1 cellular context compared by ENCODE assay signal in genomic region chr2:25009954-25010353, GRCh38.
A peak's percentile ranks its signal among the peaks of the same experiment; 100 is the strongest.
TF ChIP-seq lines count a peak whose summit lies in the region.

No MANE protein-coding gene starts in this region.

TF ChIP-seq in HEK293, 187 proteins besides CTCF, POLR2A, EP300 and RAD21 (continued from another document):
- TF ChIP-seq TSHZ1 (tag by site-specific recombination; IDR thresholded peaks at IDR 0.05; ENCODE audit: borderline replicate concordance) (peak; percentile 87; the same call in 1 of the 2 replicates), HOXC10 (CRISPR knock-in tag; IDR thresholded peaks at IDR 0.05) (no peak), ZNF677 (tag by site-specific recombination; IDR thresholded peaks at IDR 0.05) (no peak), ZNF639 (tag by site-specific recombination; IDR thresholded peaks at IDR 0.05) (peak; percentile 88), ZFP41 (tag by site-specific recombination; IDR thresholded peaks at IDR 0.05; ENCODE audit: borderline replicate concordance) (no peak), PRDM1 (tag by site-specific recombination; IDR thresholded peaks at IDR 0.05) (peak; percentile 52; the same call in 1 of the 2 replicates), ZEB2 (tag by site-specific recombination; IDR thresholded peaks at IDR 0.05) (peak; percentile 86), ZFP69B (tag by site-specific recombination; IDR thresholded peaks at IDR 0.05) (peak; percentile 40; the same call in 1 of the 2 replicates), ZBTB6 (tag by site-specific recombination; IDR thresholded peaks at IDR 0.05) (peak; percentile 90), ZNF510 (tag by site-specific recombination; IDR thresholded peaks at IDR 0.05; ENCODE audit: insufficient replicate concordance) (no peak), ZNF629 (tag by site-specific recombination; IDR thresholded peaks at IDR 0.05) (peak; percentile 92), ZNF561 (tag by site-specific recombination; IDR thresholded peaks at IDR 0.05; ENCODE audit: borderline replicate concordance) (peak; percentile 70; the same call in 1 of the 2 replicates)
